ENCODE assay signal across 1 cellular context in the genomic region with DNA sequence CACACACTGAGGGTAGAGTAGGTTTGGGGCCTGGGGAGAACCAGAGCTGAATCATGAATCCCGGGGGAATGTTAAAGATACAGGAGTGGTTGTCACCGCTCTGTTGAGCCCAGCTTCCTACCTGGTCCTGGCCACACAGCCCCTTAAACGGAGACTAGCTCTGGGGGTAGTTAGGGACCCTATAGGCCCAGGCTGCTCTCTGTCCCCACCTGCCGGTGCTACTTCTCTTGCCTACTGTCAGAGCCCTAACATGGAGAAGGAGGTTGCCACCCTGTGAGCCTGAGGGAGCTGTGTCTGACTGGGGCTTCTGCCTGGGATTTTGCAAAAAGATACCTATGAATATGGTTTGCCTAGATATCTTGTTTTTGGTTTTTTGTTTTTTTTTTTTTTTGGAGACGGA.
TF ChIP-seq lines count a peak whose summit lies in the region.

No MANE protein-coding gene starts in this region.

TF ChIP-seq in HepG2, 621 proteins besides CTCF, POLR2A, EP300 and RAD21:
- TF ChIP-seq ZNF891 (CRISPR knock-in tag; IDR thresholded peaks at IDR 0.05) (no peak), STAG1 (CRISPR knock-in tag; IDR thresholded peaks at IDR 0.05) (0 out of 2 replicates have a peak, but pooled peaks have one; percentile 13)
- TF ChIP-seq, protein P1, sequence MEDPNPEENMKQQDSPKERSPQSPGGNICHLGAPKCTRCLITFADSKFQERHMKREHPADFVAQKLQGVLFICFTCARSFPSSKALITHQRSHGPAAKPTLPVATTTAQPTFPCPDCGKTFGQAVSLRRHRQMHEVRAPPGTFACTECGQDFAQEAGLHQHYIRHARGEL (CRISPR knock-in tag; IDR thresholded peaks at IDR 0.05), result peak; percentile 90; the same call in 1 of the 2 replicates
